In the genomic region with DNA sequence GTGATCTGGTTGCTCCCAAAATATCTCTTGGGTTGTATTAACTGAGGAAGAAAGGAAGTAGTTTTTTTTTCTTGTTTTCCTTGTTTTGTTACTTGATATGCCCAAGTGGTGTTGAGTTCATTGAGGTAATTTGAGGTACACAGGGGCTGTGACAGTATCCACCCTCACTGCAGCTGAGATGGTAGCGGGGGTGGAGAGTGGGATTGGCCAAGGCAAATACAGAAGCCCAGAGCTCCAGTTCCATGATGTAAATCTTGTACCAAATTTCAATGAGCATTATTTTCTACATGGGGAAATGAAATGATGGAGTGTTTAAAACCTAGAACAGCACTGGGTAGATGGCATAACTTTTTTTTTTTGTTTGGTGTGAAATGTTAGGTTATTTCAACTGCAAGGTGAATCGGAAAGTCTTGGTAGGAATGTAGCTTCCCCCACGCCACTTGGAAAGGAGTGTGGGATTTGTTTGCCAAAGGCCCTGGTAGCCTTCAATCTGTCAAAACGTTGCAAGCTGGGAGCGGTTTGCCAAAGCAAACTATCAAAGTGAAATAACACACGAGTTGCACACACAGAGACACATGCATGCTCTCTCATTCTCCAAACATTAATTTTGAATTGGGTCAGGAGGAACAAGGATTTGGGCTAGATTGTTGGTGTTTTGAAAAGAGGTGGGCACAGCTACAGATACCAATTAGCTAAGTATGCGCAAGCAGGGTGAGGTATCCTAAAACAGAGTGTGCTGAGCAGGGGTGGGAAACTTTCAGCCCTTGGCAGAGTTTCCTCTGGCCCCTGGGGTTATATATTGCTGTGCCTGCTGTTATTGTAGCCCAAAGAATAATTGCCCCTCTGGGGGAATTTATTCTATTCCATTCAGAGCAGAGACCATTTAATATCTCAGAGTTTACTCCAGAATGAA, we compare ENCODE assay signal across 16 cellular contexts. TPM values are rescaled to one million over a fixed set of nuclear protein-coding genes. Genes with fewer than 3 reads are reported as not detected.
DNase-seq lines count a peak whose midpoint lies in the region; ATAC-seq and TF ChIP-seq lines count a peak whose summit lies in the region.
"Had no signal": no experiment of that assay in that cellular context is flagged by ENCODE, and none has a peak within 500 bp of the region (broad histone marks: within the 10 kb centered on the region; RNA-seq: fewer than 3 reads in every experiment).

No MANE protein-coding gene starts in this region.

- H3K36me3 ChIP-seq in right lobe of liver (no peaks in the 10 kb centered on the region), thyroid gland (no peaks in the 10 kb centered on the region)
- H3K36me3 ChIP-seq: vagina had no signal

- H3K36me3 Mint-ChIP-seq in progenitor cell of endocrine pancreas (ENCODE audit: insufficient read depth): no peaks in the 10 kb centered on the region

- H3K4me1 ChIP-seq in right lobe of liver: peaks cover 0 to 67% (median 23%) of the 10 kb centered on the region in 4 donors
- H3K4me1 ChIP-seq in thyroid gland: peaks cover 45 to 66% of the 10 kb centered on the region in 2 donors

- TF ChIP-seq POLR2A in right lobe of liver (IDR thresholded peaks at IDR 0.05) (no peak), thyroid gland (IDR thresholded peaks at IDR 0.05) (peak in 1 of 2 donors; percentile 34)

- 11% methylated on average over 7 of the region's 7 CpGs for WGBS in right lobe of liver (ENCODE audit: insufficient coverage, low coverage, low lambda C conversion rate, missing lambda C conversion rate)
- 28 to 32% methylated on average over 7 of the region's 7 CpGs for WGBS in thyroid gland, 2 donors

- H3K9me3 ChIP-seq in right lobe of liver (no peaks in the 10 kb centered on the region), thyroid gland (no peaks in the 10 kb centered on the region)
- H3K9me3 ChIP-seq: vagina had no signal

- DNase-seq in NCI-H69 (lab: John Stamatoyannopoulos, UW): peak; percentile 10
- DNase-seq in epithelial cell of prostate (ENCODE audit: low read depth, low spot score): no peak
- peak; percentile 47 to 88 (median 74) for DNase-seq in right lobe of liver
- DNase-seq in thyroid gland: peak; percentile 81
- no peak for DNase-seq in HuH-7 (ENCODE audit: low spot score)
- DNase-seq in progenitor cell of endocrine pancreas (ENCODE audit: low spot score, unreplicated experiment): no peak
- DNase-seq: activated CD4-positive, alpha-beta T cell treated with anti-CD3 and anti-CD28 coated beads for 36 hours; activated naive CD8-positive, alpha-beta T cell treated with anti-CD3 and anti-CD28 coated beads, Interleukin-2, amount 50 U/mL, for 24 hours; activated T-cell treated with anti-CD3 and anti-CD28 coated beads, Interleukin-2, amount 50 U/mL, for 1 hour; EL; PC-9; stimulated activated CD4-positive, alpha-beta T cell treated with anti-CD3 and anti-CD28 coated beads, Interleukin-2, amount 100 ng/mL, for 48 hours had no signal

- no peak overlapping the region for H3K4me3 Mint-ChIP-seq in progenitor cell of endocrine pancreas (ENCODE audit: low read depth)
- H3K4me3 Mint-ChIP-seq: activated CD4-positive, alpha-beta T cell treated with anti-CD3 and anti-CD28 coated beads for 36 hours; activated naive CD8-positive, alpha-beta T cell treated with anti-CD3 and anti-CD28 coated beads, Interleukin-2, amount 50 U/mL, for 24 hours had no signal

- intact Hi-C loops in right lobe of liver (cut with DNase I): no loop called here
- intact Hi-C loops in thyroid gland (cut with DNase I): no loop called here

- H3K4me3 ChIP-seq in right lobe of liver (no peak overlapping the region), thyroid gland (replicated peaks in 1 of 3) (no peak overlapping the region)
- H3K4me3 ChIP-seq: GM12878, PC-9, vagina had no signal

- TF ChIP-seq CTCF in right lobe of liver (IDR thresholded peaks at IDR 0.05) (no peak), thyroid gland (IDR thresholded peaks at IDR 0.05) (no peak), progenitor cell of endocrine pancreas (IDR thresholded peaks at IDR 0.05; ENCODE audit: unreplicated experiment) (no peak)

- H3K27me3 ChIP-seq in right lobe of liver (no peaks in the 10 kb centered on the region), thyroid gland (no peaks in the 10 kb centered on the region)
- H3K27me3 ChIP-seq: vagina had no signal

- H3K27me3 Mint-ChIP-seq in progenitor cell of endocrine pancreas: peaks cover 41% of the 10 kb centered on the region

- H3K27ac ChIP-seq in epithelial cell of prostate (peak overlapping the region; percentile 49), right lobe of liver (peak overlapping the region in 2 of 3 donors; percentile 68 to 83), thyroid gland (peak overlapping the region; percentile 80 to 95 (median 92))
- H3K27ac ChIP-seq: PC-9, vagina had no signal

- ATAC-seq in right lobe of liver (peak; percentile 66 to 79 (median 74)), GM19463 (IDR thresholded peaks at IDR 0.05; ENCODE audit: unreplicated experiment) (no peak)
- ATAC-seq: activated CD4-positive, alpha-beta T cell treated with anti-CD3 and anti-CD28 coated beads for 36 hours; activated naive CD8-positive, alpha-beta T cell treated with anti-CD3 and anti-CD28 coated beads, Interleukin-2, amount 50 U/mL, for 24 hours; GM12878 had no signal

- peaks cover 12% of the 10 kb centered on the region for H3K4me1 Mint-ChIP-seq in progenitor cell of endocrine pancreas (ENCODE audit: low read depth)
- H3K4me1 Mint-ChIP-seq: activated CD4-positive, alpha-beta T cell treated with anti-CD3 and anti-CD28 coated beads for 36 hours; activated naive CD8-positive, alpha-beta T cell treated with anti-CD3 and anti-CD28 coated beads, Interleukin-2, amount 50 U/mL, for 24 hours had no signal

- no peak overlapping the region for H3K27ac Mint-ChIP-seq in progenitor cell of endocrine pancreas
- H3K27ac Mint-ChIP-seq: activated CD4-positive, alpha-beta T cell treated with anti-CD3 and anti-CD28 coated beads for 36 hours; activated naive CD8-positive, alpha-beta T cell treated with anti-CD3 and anti-CD28 coated beads, Interleukin-2, amount 50 U/mL, for 24 hours had no signal

- no peaks in the 10 kb centered on the region for H3K9me3 Mint-ChIP-seq in progenitor cell of endocrine pancreas (ENCODE audit: low read depth)
- H3K9me3 Mint-ChIP-seq: activated naive CD8-positive, alpha-beta T cell treated with anti-CD3 and anti-CD28 coated beads, Interleukin-2, amount 50 U/mL, for 24 hours had no signal

RNA-seq across cellular contexts. Expression of a gene that starts 34.6 kb away (rescaled TPM):
- 10 to 100 TPM in 4 of 6 experiments, 1 to 10 TPM in 2; 5.2 to 21.8 (median 13.7) TPM for total RNA-seq in right lobe of liver
- 10 to 100 TPM; 23.0 to 68.5 (median 48.6) TPM for total RNA-seq in thyroid gland
- total RNA-seq in progenitor cell of endocrine pancreas: 6.7 and 6.8 TPM in 2 replicates
- total RNA-seq: activated CD4-positive, alpha-beta T cell treated with anti-CD3 and anti-CD28 coated beads for 36 hours; T-helper 1 cell treated with Interleukin-12 subunit alpha and Interleukin-12 subunit beta and Interleukin-4 antibody, amounts not matched to agents 30 ng/mL and 1 ng/mL, for 36 hours had no signal

Comparison
In these comparisons a context has a peak if more than half of its experiments do, and no peak if none do; other contexts are left out.
1. DNase-seq: peak in NCI-H69 (single experiment), right lobe of liver (3 of 3) and thyroid gland (2 of 2); none in epithelial cell of prostate (single experiment), HuH-7 (single experiment) and progenitor cell of endocrine pancreas (single experiment).
2. Peak in every context shown above with its lines, with median percentiles within 50 percentile points of each other: H3K27ac ChIP-seq.